1 cellular context compared by ENCODE assay signal in genomic region chr14:66082009-66082408, GRCh38.
TF ChIP-seq lines count a peak whose summit lies in the region.

No MANE protein-coding gene starts in this region.

TF ChIP-seq in WTC11, 78 proteins besides CTCF, POLR2A, EP300 and RAD21 (continued from another document):
- TF ChIP-seq HMGXB4 (CRISPR knock-in tag; IDR thresholded peaks at IDR 0.05) = no peak
- TF ChIP-seq CREB1 (CRISPR knock-in tag; IDR thresholded peaks at IDR 0.05) = no peak
- TF ChIP-seq JAZF1 (CRISPR knock-in tag; IDR thresholded peaks at IDR 0.05) = no peak
- TF ChIP-seq FOXJ3 (CRISPR knock-in tag; IDR thresholded peaks at IDR 0.05; ENCODE audit: borderline replicate concordance) = no peak
